Comparison of ENCODE assay signal across 1 cellular context in the genomic region with DNA sequence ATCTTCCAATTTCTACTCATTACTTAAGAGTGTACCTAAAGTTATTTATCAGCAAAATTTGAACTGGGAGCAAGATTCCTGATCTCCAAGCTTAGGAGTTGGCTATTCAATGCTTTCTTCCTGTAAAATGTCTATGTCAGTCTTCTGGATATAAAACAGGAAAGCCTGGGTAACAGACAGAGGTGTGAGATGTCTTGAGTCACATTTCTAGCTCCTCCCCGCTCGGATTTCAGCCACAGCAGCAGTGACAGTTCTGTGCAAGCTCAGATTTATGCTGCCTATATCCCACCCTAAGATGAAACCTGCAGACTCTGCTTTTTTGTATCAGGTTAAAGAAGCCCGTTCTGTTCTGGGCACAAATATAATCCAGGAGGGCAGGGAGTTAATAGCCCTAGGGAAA.
TF ChIP-seq lines count a peak whose summit lies in the region.

No MANE protein-coding gene starts in this region.

TF ChIP-seq in K562, 482 proteins besides CTCF, POLR2A, EP300 and RAD21:
- no peak for TF ChIP-seq MEF2D (tag; conservative IDR thresholded peaks at IDR 0.05; ENCODE audit: low read depth)
- TF ChIP-seq, protein P1, sequence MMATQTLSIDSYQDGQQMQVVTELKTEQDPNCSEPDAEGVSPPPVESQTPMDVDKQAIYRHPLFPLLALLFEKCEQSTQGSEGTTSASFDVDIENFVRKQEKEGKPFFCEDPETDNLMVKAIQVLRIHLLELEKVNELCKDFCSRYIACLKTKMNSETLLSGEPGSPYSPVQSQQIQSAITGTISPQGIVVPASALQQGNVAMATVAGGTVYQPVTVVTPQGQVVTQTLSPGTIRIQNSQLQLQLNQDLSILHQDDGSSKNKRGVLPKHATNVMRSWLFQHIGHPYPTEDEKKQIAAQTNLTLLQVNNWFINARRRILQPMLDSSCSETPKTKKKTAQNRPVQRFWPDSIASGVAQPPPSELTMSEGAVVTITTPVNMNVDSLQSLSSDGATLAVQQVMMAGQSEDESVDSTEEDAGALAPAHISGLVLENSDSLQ (IDR thresholded peaks at IDR 0.05): peak; percentile 53; the same call in 1 of the 2 replicates
